Comparison of ENCODE assay signal across 1 cellular context in genomic region chr1:29677028-29678024, GRCh38.
TF ChIP-seq lines count a peak whose summit lies in the region.

No MANE protein-coding gene starts in this region.

TF ChIP-seq in K562, 482 proteins besides CTCF, POLR2A, EP300 and RAD21 (continued from another document):
- no peak for TF ChIP-seq PBX2 (CRISPR knock-in tag; IDR thresholded peaks at IDR 0.05; ENCODE audit: low read depth)
- peak; percentile 64 for TF ChIP-seq PBX2 (tag; conservative IDR thresholded peaks at IDR 0.05; ENCODE audit: low read depth)
- no peak for TF ChIP-seq ZBTB33 (CRISPR knock-in tag; IDR thresholded peaks at IDR 0.05)
- TF ChIP-seq MYC (IDR thresholded peaks at IDR 0.05; ENCODE audit: low read depth, low read length), result 0 out of 2 replicates have a peak, but pooled peaks have one; percentile 16
- TF ChIP-seq MYC (CRISPR knock-in tag; IDR thresholded peaks at IDR 0.05; ENCODE audit: borderline replicate concordance, low read depth), result no peak
- TF ChIP-seq RBM34 (IDR thresholded peaks at IDR 0.05; ENCODE audit: borderline replicate concordance, insufficient read depth, low read length), result no peak
- TF ChIP-seq MEIS2 (IDR thresholded peaks at IDR 0.05; ENCODE audit: partially characterized antibody), result peak; percentile 79
- peak; percentile 67 for TF ChIP-seq PKNOX1 (IDR thresholded peaks at IDR 0.05)
- no peak for TF ChIP-seq MGA (IDR thresholded peaks at IDR 0.05)
- TF ChIP-seq SREBF1 (IDR thresholded peaks at IDR 0.05; ENCODE audit: borderline replicate concordance, low read depth, low read length), result no peak
- TF ChIP-seq NFIC (IDR thresholded peaks at IDR 0.05), result peak; percentile 22; the same call in 1 of the 2 replicates
- peak in 1 of 2 experiments; percentile 9 for TF ChIP-seq E2F6 (IDR thresholded peaks at IDR 0.05; ENCODE audit: borderline replicate concordance in 1 of 2, extremely low read depth in 1 of 2, insufficient read depth in 1 of 2, insufficient read length in 1 of 2, low read depth in 1 of 2, low read length in 1 of 2, poor library complexity in 1 of 2, severe bottlenecking in 1 of 2)
- no peak for TF ChIP-seq POLR2G (IDR thresholded peaks at IDR 0.05; ENCODE audit: low read depth, low read length)
- no peak for TF ChIP-seq NCOA6 (IDR thresholded peaks at IDR 0.05)
- TF ChIP-seq ZC3H4 (CRISPR knock-in tag; IDR thresholded peaks at IDR 0.05; ENCODE audit: borderline replicate concordance), result no peak
